In the genomic region with DNA sequence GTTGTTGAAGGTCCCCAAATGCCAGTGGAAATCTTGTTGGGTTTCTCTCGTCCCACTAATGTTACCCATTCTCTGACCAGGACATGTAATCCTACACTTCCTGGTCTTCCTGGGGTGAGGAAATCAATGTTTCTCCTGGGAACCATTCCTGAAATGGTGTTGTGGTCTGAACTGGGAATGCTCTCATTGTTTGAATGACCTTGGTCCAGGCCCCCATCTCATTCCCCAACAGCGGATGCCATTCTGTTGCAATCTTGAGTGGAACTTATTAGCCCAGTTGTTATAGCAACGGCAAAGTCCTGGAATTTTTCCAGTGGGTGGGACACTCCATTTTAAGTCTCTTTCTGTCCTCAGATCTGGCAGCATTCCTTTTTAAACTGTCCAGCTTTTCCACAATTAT, we compare ENCODE assay signal across 1 cellular context.
TF ChIP-seq lines count a peak whose summit lies in the region.

No MANE protein-coding gene starts in this region.

TF ChIP-seq in HepG2, 621 proteins besides CTCF, POLR2A, EP300 and RAD21 (continued from another document):
- TF ChIP-seq, protein P1, sequence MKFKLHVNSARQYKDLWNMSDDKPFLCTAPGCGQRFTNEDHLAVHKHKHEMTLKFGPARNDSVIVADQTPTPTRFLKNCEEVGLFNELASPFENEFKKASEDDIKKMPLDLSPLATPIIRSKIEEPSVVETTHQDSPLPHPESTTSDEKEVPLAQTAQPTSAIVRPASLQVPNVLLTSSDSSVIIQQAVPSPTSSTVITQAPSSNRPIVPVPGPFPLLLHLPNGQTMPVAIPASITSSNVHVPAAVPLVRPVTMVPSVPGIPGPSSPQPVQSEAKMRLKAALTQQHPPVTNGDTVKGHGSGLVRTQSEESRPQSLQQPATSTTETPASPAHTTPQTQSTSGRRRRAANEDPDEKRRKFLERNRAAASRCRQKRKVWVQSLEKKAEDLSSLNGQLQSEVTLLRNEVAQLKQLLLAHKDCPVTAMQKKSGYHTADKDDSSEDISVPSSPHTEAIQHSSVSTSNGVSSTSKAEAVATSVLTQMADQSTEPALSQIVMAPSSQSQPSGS (CRISPR knock-in tag; IDR thresholded peaks at IDR 0.05), result 0 out of 2 replicates have a peak, but pooled peaks have one; percentile 22
- TF ChIP-seq ZNF367 (CRISPR knock-in tag; IDR thresholded peaks at IDR 0.05; ENCODE audit: borderline replicate concordance) (no peak), MTA1 (CRISPR knock-in tag; IDR thresholded peaks at IDR 0.05; ENCODE audit: borderline replicate concordance) (no peak), ZFP36L1 (CRISPR knock-in tag; IDR thresholded peaks at IDR 0.05) (no peak), ZNF274 (CRISPR knock-in tag; IDR thresholded peaks at IDR 0.05) (no peak), GABPA (IDR thresholded peaks at IDR 0.05; ENCODE audit: low read depth, low read length) (no peak), GABPA (CRISPR knock-in tag; IDR thresholded peaks at IDR 0.05; ENCODE audit: low read depth) (no peak), ESRRA (CRISPR knock-in tag; IDR thresholded peaks at IDR 0.05; ENCODE audit: low read depth) (no peak), ZNF674 (CRISPR knock-in tag; IDR thresholded peaks at IDR 0.05; ENCODE audit: low read depth) (no peak), NFATC3 (CRISPR knock-in tag; IDR thresholded peaks at IDR 0.05) (no peak), SSRP1 (CRISPR knock-in tag; IDR thresholded peaks at IDR 0.05) (no peak), ZNF136 (CRISPR knock-in tag; IDR thresholded peaks at IDR 0.05; ENCODE audit: low read depth) (no peak), ZBTB20 (CRISPR knock-in tag; IDR thresholded peaks at IDR 0.05; ENCODE audit: borderline replicate concordance, low read depth) (no peak), MBD4 (IDR thresholded peaks at IDR 0.05; ENCODE audit: borderline replicate concordance, low read length) (no peak), ZNF496 (CRISPR knock-in tag; IDR thresholded peaks at IDR 0.05; ENCODE audit: insufficient replicate concordance) (no peak), MED8 (CRISPR knock-in tag; IDR thresholded peaks at IDR 0.05; ENCODE audit: insufficient replicate concordance) (no peak), ZBTB8A (CRISPR knock-in tag; IDR thresholded peaks at IDR 0.05; ENCODE audit: borderline replicate concordance, low read depth) (no peak), NFYB (CRISPR knock-in tag; IDR thresholded peaks at IDR 0.05) (no peak), AKAP8 (CRISPR knock-in tag; IDR thresholded peaks at IDR 0.05) (no peak), ZNF260 (CRISPR knock-in tag; IDR thresholded peaks at IDR 0.05; ENCODE audit: borderline replicate concordance, low read depth) (no peak), HOXD1 (CRISPR knock-in tag; IDR thresholded peaks at IDR 0.05) (no peak)
- TF ChIP-seq, protein P2, sequence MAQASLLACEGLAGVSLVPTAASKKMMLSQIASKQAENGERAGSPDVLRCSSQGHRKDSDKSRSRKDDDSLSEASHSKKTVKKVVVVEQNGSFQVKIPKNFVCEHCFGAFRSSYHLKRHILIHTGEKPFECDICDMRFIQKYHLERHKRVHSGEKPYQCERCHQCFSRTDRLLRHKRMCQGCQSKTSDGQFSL (CRISPR knock-in tag; IDR thresholded peaks at IDR 0.05), result no peak
- TF ChIP-seq, protein P3, sequence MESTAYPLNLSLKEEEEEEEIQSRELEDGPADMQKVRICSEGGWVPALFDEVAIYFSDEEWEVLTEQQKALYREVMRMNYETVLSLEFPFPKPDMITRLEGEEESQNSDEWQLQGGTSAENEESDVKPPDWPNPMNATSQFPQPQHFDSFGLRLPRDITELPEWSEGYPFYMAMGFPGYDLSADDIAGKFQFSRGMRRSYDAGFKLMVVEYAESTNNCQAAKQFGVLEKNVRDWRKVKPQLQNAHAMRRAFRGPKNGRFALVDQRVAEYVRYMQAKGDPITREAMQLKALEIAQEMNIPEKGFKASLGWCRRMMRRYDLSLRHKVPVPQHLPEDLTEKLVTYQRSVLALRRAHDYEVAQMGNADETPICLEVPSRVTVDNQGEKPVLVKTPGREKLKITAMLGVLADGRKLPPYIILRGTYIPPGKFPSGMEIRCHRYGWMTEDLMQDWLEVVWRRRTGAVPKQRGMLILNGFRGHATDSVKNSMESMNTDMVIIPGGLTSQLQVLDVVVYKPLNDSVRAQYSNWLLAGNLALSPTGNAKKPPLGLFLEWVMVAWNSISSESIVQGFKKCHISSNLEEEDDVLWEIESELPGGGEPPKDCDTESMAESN (CRISPR knock-in tag; conservative IDR thresholded peaks at IDR 0.05), result no peak
- TF ChIP-seq, protein P4, sequence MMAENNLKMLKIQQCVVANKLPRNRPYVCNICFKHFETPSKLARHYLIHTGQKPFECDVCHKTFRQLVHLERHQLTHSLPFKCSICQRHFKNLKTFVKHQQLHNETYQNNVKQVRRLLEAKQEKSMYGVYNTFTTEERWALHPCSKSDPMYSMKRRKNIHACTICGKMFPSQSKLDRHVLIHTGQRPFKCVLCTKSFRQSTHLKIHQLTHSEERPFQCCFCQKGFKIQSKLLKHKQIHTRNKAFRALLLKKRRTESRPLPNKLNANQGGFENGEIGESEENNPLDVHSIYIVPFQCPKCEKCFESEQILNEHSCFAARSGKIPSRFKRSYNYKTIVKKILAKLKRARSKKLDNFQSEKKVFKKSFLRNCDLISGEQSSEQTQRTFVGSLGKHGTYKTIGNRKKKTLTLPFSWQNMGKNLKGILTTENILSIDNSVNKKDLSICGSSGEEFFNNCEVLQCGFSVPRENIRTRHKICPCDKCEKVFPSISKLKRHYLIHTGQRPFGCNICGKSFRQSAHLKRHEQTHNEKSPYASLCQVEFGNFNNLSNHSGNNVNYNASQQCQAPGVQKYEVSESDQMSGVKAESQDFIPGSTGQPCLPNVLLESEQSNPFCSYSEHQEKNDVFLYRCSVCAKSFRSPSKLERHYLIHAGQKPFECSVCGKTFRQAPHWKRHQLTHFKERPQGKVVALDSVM (CRISPR knock-in tag; IDR thresholded peaks at IDR 0.05), result no peak
- TF ChIP-seq, protein P5, sequence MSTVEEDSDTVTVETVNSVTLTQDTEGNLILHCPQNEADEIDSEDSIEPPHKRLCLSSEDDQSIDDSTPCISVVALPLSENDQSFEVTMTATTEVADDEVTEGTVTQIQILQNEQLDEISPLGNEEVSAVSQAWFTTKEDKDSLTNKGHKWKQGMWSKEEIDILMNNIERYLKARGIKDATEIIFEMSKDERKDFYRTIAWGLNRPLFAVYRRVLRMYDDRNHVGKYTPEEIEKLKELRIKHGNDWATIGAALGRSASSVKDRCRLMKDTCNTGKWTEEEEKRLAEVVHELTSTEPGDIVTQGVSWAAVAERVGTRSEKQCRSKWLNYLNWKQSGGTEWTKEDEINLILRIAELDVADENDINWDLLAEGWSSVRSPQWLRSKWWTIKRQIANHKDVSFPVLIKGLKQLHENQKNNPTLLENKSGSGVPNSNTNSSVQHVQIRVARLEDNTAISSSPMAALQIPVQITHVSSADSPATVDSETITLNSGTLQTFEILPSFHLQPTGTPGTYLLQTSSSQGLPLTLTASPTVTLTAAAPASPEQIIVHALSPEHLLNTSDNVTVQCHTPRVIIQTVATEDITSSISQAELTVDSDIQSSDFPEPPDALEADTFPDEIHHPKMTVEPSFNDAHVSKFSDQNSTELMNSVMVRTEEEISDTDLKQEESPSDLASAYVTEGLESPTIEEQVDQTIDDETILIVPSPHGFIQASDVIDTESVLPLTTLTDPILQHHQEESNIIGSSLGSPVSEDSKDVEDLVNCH (CRISPR knock-in tag; IDR thresholded peaks at IDR 0.05), result no peak
- TF ChIP-seq, protein P6, sequence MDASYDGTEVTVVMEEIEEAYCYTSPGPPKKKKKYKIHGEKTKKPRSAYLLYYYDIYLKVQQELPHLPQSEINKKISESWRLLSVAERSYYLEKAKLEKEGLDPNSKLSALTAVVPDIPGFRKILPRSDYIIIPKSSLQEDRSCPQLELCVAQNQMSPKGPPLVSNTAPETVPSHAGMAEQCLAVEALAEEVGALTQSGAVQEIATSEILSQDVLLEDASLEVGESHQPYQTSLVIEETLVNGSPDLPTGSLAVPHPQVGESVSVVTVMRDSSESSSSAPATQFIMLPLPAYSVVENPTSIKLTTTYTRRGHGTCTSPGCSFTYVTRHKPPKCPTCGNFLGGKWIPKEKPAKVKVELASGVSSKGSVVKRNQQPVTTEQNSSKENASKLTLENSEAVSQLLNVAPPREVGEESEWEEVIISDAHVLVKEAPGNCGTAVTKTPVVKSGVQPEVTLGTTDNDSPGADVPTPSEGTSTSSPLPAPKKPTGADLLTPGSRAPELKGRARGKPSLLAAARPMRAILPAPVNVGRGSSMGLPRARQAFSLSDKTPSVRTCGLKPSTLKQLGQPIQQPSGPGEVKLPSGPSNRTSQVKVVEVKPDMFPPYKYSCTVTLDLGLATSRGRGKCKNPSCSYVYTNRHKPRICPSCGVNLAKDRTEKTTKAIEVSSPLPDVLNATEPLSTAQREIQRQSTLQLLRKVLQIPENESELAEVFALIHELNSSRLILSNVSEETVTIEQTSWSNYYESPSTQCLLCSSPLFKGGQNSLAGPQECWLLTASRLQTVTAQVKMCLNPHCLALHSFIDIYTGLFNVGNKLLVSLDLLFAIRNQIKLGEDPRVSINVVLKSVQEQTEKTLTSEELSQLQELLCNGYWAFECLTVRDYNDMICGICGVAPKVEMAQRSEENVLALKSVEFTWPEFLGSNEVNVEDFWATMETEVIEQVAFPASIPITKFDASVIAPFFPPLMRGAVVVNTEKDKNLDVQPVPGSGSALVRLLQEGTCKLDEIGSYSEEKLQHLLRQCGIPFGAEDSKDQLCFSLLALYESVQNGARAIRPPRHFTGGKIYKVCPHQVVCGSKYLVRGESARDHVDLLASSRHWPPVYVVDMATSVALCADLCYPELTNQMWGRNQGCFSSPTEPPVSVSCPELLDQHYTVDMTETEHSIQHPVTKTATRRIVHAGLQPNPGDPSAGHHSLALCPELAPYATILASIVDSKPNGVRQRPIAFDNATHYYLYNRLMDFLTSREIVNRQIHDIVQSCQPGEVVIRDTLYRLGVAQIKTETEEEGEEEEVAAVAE (CRISPR knock-in tag; IDR thresholded peaks at IDR 0.05; ENCODE audit: borderline replicate concordance), result no peak
- TF ChIP-seq, protein P7, sequence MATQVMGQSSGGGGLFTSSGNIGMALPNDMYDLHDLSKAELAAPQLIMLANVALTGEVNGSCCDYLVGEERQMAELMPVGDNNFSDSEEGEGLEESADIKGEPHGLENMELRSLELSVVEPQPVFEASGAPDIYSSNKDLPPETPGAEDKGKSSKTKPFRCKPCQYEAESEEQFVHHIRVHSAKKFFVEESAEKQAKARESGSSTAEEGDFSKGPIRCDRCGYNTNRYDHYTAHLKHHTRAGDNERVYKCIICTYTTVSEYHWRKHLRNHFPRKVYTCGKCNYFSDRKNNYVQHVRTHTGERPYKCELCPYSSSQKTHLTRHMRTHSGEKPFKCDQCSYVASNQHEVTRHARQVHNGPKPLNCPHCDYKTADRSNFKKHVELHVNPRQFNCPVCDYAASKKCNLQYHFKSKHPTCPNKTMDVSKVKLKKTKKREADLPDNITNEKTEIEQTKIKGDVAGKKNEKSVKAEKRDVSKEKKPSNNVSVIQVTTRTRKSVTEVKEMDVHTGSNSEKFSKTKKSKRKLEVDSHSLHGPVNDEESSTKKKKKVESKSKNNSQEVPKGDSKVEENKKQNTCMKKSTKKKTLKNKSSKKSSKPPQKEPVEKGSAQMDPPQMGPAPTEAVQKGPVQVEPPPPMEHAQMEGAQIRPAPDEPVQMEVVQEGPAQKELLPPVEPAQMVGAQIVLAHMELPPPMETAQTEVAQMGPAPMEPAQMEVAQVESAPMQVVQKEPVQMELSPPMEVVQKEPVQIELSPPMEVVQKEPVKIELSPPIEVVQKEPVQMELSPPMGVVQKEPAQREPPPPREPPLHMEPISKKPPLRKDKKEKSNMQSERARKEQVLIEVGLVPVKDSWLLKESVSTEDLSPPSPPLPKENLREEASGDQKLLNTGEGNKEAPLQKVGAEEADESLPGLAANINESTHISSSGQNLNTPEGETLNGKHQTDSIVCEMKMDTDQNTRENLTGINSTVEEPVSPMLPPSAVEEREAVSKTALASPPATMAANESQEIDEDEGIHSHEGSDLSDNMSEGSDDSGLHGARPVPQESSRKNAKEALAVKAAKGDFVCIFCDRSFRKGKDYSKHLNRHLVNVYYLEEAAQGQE (IDR thresholded peaks at IDR 0.05; ENCODE audit: borderline replicate concordance in 1 of 2, low read depth in 1 of 2, low read length in 2 of 2), result 0 out of 4 replicates have a peak, but pooled peaks of 1 of the 2 experiments have one; percentile 27
- TF ChIP-seq, protein P8, sequence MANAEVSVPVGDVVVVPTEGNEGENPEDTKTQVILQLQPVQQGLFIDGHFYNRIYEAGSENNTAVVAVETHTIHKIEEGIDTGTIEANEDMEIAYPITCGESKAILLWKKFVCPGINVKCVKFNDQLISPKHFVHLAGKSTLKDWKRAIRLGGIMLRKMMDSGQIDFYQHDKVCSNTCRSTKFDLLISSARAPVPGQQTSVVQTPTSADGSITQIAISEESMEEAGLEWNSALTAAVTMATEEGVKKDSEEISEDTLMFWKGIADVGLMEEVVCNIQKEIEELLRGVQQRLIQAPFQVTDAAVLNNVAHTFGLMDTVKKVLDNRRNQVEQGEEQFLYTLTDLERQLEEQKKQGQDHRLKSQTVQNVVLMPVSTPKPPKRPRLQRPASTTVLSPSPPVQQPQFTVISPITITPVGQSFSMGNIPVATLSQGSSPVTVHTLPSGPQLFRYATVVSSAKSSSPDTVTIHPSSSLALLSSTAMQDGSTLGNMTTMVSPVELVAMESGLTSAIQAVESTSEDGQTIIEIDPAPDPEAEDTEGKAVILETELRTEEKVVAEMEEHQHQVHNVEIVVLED (CRISPR knock-in tag; IDR thresholded peaks at IDR 0.05; ENCODE audit: borderline replicate concordance), result no peak
